ENCODE assay signal across 9 cellular contexts in genomic region chr15:89893027-89893426, GRCh38. TPM values are rescaled to one million over a fixed set of nuclear protein-coding genes. Genes with fewer than 3 reads are reported as not detected.
A peak's percentile ranks its signal among the peaks of the same experiment; 100 is the strongest.
DNase-seq lines count a peak whose midpoint lies in the region; ATAC-seq and TF ChIP-seq lines count a peak whose summit lies in the region.
"Had no signal": no experiment of that assay in that cellular context is flagged by ENCODE, and none has a peak within 500 bp of the region (broad histone marks: within the 10 kb centered on the region; RNA-seq: fewer than 3 reads in every experiment).

No MANE protein-coding gene starts in this region.

- H3K36me3 ChIP-seq in kidney epithelial cell (ENCODE audit: control insufficient read depth, insufficient read depth, low read length) = peaks cover 1% of the 10 kb centered on the region
- H3K36me3 ChIP-seq in transverse colon = peaks cover 0 to 7% (median 0%) of the 10 kb centered on the region in 4 donors

- H3K4me1 ChIP-seq in transverse colon = peaks cover 7 to 31% (median 16%) of the 10 kb centered on the region in 4 donors

- no peaks in the 10 kb centered on the region for H3K27me3 ChIP-seq in kidney epithelial cell (ENCODE audit: control insufficient read depth, insufficient read depth, low read length)
- H3K27me3 ChIP-seq in transverse colon = no peaks in the 10 kb centered on the region

- TF ChIP-seq EP300 in transverse colon (IDR thresholded peaks at IDR 0.05; ENCODE audit: low read depth) = no peak

- ATAC-seq in activated T-cell treated with anti-CD3 and anti-CD28 coated beads, Interleukin-2, amount 50 U/mL, for 4 hours = no peak
- no peak for ATAC-seq in activated naive CD8-positive, alpha-beta T cell treated with anti-CD3 and anti-CD28 coated beads, Interleukin-2, amount 50 U/mL, for 24 hours
- ATAC-seq in GM21717 (IDR thresholded peaks at IDR 0.05; ENCODE audit: unreplicated experiment) = no peak

- H3K4me3 ChIP-seq in kidney epithelial cell (ENCODE audit: low read depth, low read length) (peak overlapping the region; percentile 97), transverse colon (peak overlapping the region; percentile 62 to 96 (median 74))

- H3K27ac ChIP-seq in transverse colon = peak overlapping the region; percentile 90 to 97 (median 92)

- H3K27me3 Mint-ChIP-seq in activated T-cell treated with anti-CD3 and anti-CD28 coated beads, Interleukin-2, amount 50 U/mL, for 4 hours (ENCODE audit: low read depth) = no peaks in the 10 kb centered on the region
- no peaks in the 10 kb centered on the region for H3K27me3 Mint-ChIP-seq in activated naive CD8-positive, alpha-beta T cell treated with anti-CD3 and anti-CD28 coated beads, Interleukin-2, amount 50 U/mL, for 24 hours

- 12 to 14% methylated on average over 6 of the region's 6 CpGs for WGBS in transverse colon (ENCODE audit: low coverage in 1 of 2), 2 donors

- H3K9me3 Mint-ChIP-seq in activated T-cell treated with anti-CD3 and anti-CD28 coated beads, Interleukin-2, amount 50 U/mL, for 4 hours = no peaks in the 10 kb centered on the region
- no peaks in the 10 kb centered on the region for H3K9me3 Mint-ChIP-seq in activated naive CD8-positive, alpha-beta T cell treated with anti-CD3 and anti-CD28 coated beads, Interleukin-2, amount 50 U/mL, for 24 hours

- peaks cover 14% of the 10 kb centered on the region for H3K36me3 Mint-ChIP-seq in activated T-cell treated with anti-CD3 and anti-CD28 coated beads, Interleukin-2, amount 50 U/mL, for 4 hours (ENCODE audit: insufficient read depth)
- peaks cover 6% of the 10 kb centered on the region for H3K36me3 Mint-ChIP-seq in activated naive CD8-positive, alpha-beta T cell treated with anti-CD3 and anti-CD28 coated beads, Interleukin-2, amount 50 U/mL, for 24 hours (ENCODE audit: low read depth)

- no peak for DNase-seq in activated T-cell treated with anti-CD3 and anti-CD28 coated beads, Interleukin-2, amount 50 U/mL, for 4 hours
- DNase-seq in activated T-cell treated with anti-CD3 and anti-CD28 coated beads for 4 hours (no peak), kidney epithelial cell (ENCODE audit: low read depth) (no peak), transverse colon (no peak), cerebellar nuclear complex (lab: John Stamatoyannopoulos, UW) (no peak), A172 (ENCODE audit: low spot score) (no peak)
- DNase-seq in activated naive CD8-positive, alpha-beta T cell treated with anti-CD3 and anti-CD28 coated beads, Interleukin-2, amount 50 U/mL, for 24 hours = no peak

- no peak for TF ChIP-seq POLR2A in transverse colon (IDR thresholded peaks at IDR 0.05)

- intact Hi-C loops in transverse colon (cut with DNase I; ENCODE audit: low total_unique reads) = no loop called here

- in situ Hi-C loops in transverse colon (cut with MboI; ENCODE audit: low pct_ligation_motif_present in 1 of 4, low pct_unique_long_range_greater_than_20kb in 1 of 4, low sequenced_read_pairs in 3 of 4) = loop anchor here in 2 of 4 donors (5.0 to 10.0 kb wide), 2 partner anchors 179 to 182 kb away; no protein-coding TSS in a partner anchor

- H3K27ac Mint-ChIP-seq in activated naive CD8-positive, alpha-beta T cell treated with anti-CD3 and anti-CD28 coated beads, Interleukin-2, amount 50 U/mL, for 24 hours = peak overlapping the region; percentile 95

- H3K4me3 Mint-ChIP-seq in activated T-cell treated with anti-CD3 and anti-CD28 coated beads, Interleukin-2, amount 50 U/mL, for 4 hours = peak overlapping the region; percentile 98
- H3K4me3 Mint-ChIP-seq in activated naive CD8-positive, alpha-beta T cell treated with anti-CD3 and anti-CD28 coated beads, Interleukin-2, amount 50 U/mL, for 24 hours = peak overlapping the region; percentile 93

- no peak for TF ChIP-seq CTCF in kidney epithelial cell (IDR thresholded peaks at IDR 0.05; ENCODE audit: insufficient read depth, low read length, poor library complexity, severe bottlenecking)
- no peak for TF ChIP-seq CTCF in transverse colon (IDR thresholded peaks at IDR 0.05)

- H3K4me1 Mint-ChIP-seq in activated T-cell treated with anti-CD3 and anti-CD28 coated beads, Interleukin-2, amount 50 U/mL, for 4 hours (ENCODE audit: low read depth) = peaks cover 40% of the 10 kb centered on the region
- peaks cover 49% of the 10 kb centered on the region for H3K4me1 Mint-ChIP-seq in activated naive CD8-positive, alpha-beta T cell treated with anti-CD3 and anti-CD28 coated beads, Interleukin-2, amount 50 U/mL, for 24 hours

- H3K9me3 ChIP-seq in transverse colon = no peaks in the 10 kb centered on the region

RNA-seq across cellular contexts. Expression of gene AP3S2, which starts 0.8 kb away (rescaled TPM):
- 10 to 100 TPM; 15.2 to 17.4 (median 17.1) TPM for total RNA-seq in activated T-cell treated with anti-CD3 and anti-CD28 coated beads, Interleukin-2, amount 50 U/mL, for 4 hours
- total RNA-seq in kidney epithelial cell = 47.1 and 66.6 TPM in 2 replicates
- 10 to 100 TPM; 20.9 to 90.0 (median 72.6) TPM for total RNA-seq in transverse colon
- 67.8 and 81.9 TPM in 2 replicates for total RNA-seq in A172 (2014; rRNA removed; shearing (Covaris generic))

RNA-seq across cellular contexts. Expression of gene ARPIN, which starts 19.7 kb away (rescaled TPM):
- under 1 TPM in 2 of 3 donors, not detected in 1; 0.05 to 0.13 TPM for total RNA-seq in activated T-cell treated with anti-CD3 and anti-CD28 coated beads, Interleukin-2, amount 50 U/mL, for 4 hours
- total RNA-seq in kidney epithelial cell = 10.5 and 11.2 TPM in 2 replicates
- total RNA-seq in transverse colon = 10 to 100 TPM; 24.1 to 48.6 (median 37.6) TPM
- total RNA-seq in A172 (2014; rRNA removed; shearing (Covaris generic)) = 7.3 and 8.9 TPM in 2 replicates
- total RNA-seq: activated CD8-positive, alpha-beta memory T cell treated with anti-CD3 and anti-CD28 coated beads for 36 hours had no signal
